34 cellular contexts compared by ENCODE assay signal in genomic region chr12:20174776-20175175, GRCh38.
"Had no signal": no experiment of that assay in that cellular context is flagged by ENCODE, and none has a peak within 500 bp of the region (broad histone marks: within the 10 kb centered on the region; RNA-seq: fewer than 3 reads in every experiment).

No MANE protein-coding gene starts in this region.

- H3K4me1 ChIP-seq: Peyer's patch had no signal

- H3K27ac Mint-ChIP-seq: activated CD4-positive, alpha-beta memory T cell treated with anti-CD3 and anti-CD28 coated beads, Interleukin-2, amount 10 ng/mL, durations not matched to agents 7 days and 5 days; activated CD8-positive, alpha-beta memory T cell treated with anti-CD3 and anti-CD28 coated beads, Interleukin-2, amount 10 ng/mL, durations not matched to agents 7 days and 5 days; activated naive CD8-positive, alpha-beta T cell treated with anti-CD3 and anti-CD28 coated beads for 36 hours had no signal

- H3K4me1 Mint-ChIP-seq: activated CD4-positive, alpha-beta memory T cell treated with anti-CD3 and anti-CD28 coated beads, Interleukin-2, amount 10 ng/mL, durations not matched to agents 7 days and 5 days; activated CD8-positive, alpha-beta memory T cell treated with anti-CD3 and anti-CD28 coated beads, Interleukin-2, amount 10 ng/mL, durations not matched to agents 7 days and 5 days; activated naive CD8-positive, alpha-beta T cell treated with anti-CD3 and anti-CD28 coated beads for 36 hours had no signal

- H3K36me3 Mint-ChIP-seq: activated CD8-positive, alpha-beta memory T cell treated with anti-CD3 and anti-CD28 coated beads, Interleukin-2, amount 10 ng/mL, durations not matched to agents 7 days and 5 days; activated naive CD8-positive, alpha-beta T cell treated with anti-CD3 and anti-CD28 coated beads for 36 hours had no signal

- H3K36me3 ChIP-seq: brain microvascular endothelial cell, Peyer's patch, WERI-Rb-1 had no signal

- H3K27me3 ChIP-seq: brain microvascular endothelial cell, Peyer's patch had no signal

- H3K27ac ChIP-seq: brain microvascular endothelial cell, Peyer's patch, RWPE1, WERI-Rb-1 had no signal

- H3K9me3 ChIP-seq: Peyer's patch had no signal

- H3K27me3 Mint-ChIP-seq: activated CD4-positive, alpha-beta memory T cell treated with anti-CD3 and anti-CD28 coated beads, Interleukin-2, amount 10 ng/mL, durations not matched to agents 7 days and 5 days; activated CD8-positive, alpha-beta memory T cell treated with anti-CD3 and anti-CD28 coated beads, Interleukin-2, amount 10 ng/mL, durations not matched to agents 7 days and 5 days; activated naive CD8-positive, alpha-beta T cell treated with anti-CD3 and anti-CD28 coated beads for 36 hours had no signal

- DNase-seq: activated CD4-positive, alpha-beta memory T cell treated with anti-CD3 and anti-CD28 coated beads, Interleukin-2, amount 10 ng/mL, durations not matched to agents 7 days and 5 days; activated CD4-positive, alpha-beta T cell treated with anti-CD3 and anti-CD28 coated beads for 1 hour; activated CD4-positive, alpha-beta T cell treated with anti-CD3 and anti-CD28 coated beads for 48 hours; activated CD4-positive, CD25-positive, alpha-beta regulatory T cell; activated CD8-positive, alpha-beta memory T cell treated with anti-CD3 and anti-CD28 coated beads for 24 hours; activated CD8-positive, alpha-beta memory T cell treated with anti-CD3 and anti-CD28 coated beads, Interleukin-2, amount 10 ng/mL, durations not matched to agents 7 days and 5 days; activated CD8-positive, alpha-beta memory T cell treated with anti-CD3 and anti-CD28 coated beads, Interleukin-2, amount 50 U/mL, for 48 hours; activated effector memory CD4-positive, alpha-beta T cell treated with Interleukin-2 at 50 U/mL for 16 hours; activated naive CD4-positive, alpha-beta T cell; activated naive CD4-positive, alpha-beta T cell treated with anti-CD3 and anti-CD28 coated beads, Interleukin-2, amount 50 U/mL, for 16 hours; activated naive CD8-positive, alpha-beta T cell treated with anti-CD3 and anti-CD28 coated beads for 36 hours; activated T-cell treated with anti-CD3 and anti-CD28 coated beads, Interleukin-2, amount 50 U/mL, for 48 hours; amniotic stem cell; brain microvascular endothelial cell; Kasumi-1; KG1; NCI-H1092 treated with DMSO at 0.1 percent for 48 hours; NCI-H1417; NCI-H146; NCI-H187; NCI-H2029 treated with DMSO at 0.1 percent for 48 hours; NCI-H2107; NCI-H2171; NCI-H446; NCI-H524; NK-92 treated with Interleukin-12 subunit alpha and Interleukin-12 subunit beta, amount 100 ng/mL, for 24 hours; PC-3; Peyer's patch; SIG-M5; T-helper 1 cell; T-helper 2 cell; T-helper 9 cell; WERI-Rb-1 had no signal

- H3K4me3 Mint-ChIP-seq: activated CD4-positive, alpha-beta memory T cell treated with anti-CD3 and anti-CD28 coated beads, Interleukin-2, amount 10 ng/mL, durations not matched to agents 7 days and 5 days; activated CD8-positive, alpha-beta memory T cell treated with anti-CD3 and anti-CD28 coated beads, Interleukin-2, amount 10 ng/mL, durations not matched to agents 7 days and 5 days; activated naive CD8-positive, alpha-beta T cell treated with anti-CD3 and anti-CD28 coated beads for 36 hours had no signal

- H3K4me3 ChIP-seq: Peyer's patch had no signal
